ENCODE assay signal across 8 cellular contexts in genomic region chr7:25179325-25179724, GRCh38. TPM values are rescaled to one million over a fixed set of nuclear protein-coding genes. Genes with fewer than 3 reads are reported as not detected.
DNase-seq lines count a peak whose midpoint lies in the region; TF ChIP-seq lines count a peak whose summit lies in the region.

No MANE protein-coding gene starts in this region.

- H3K9me3 Mint-ChIP-seq in activated naive CD4-positive, alpha-beta T cell treated with anti-CD3 and anti-CD28 coated beads for 36 hours: no peaks in the 10 kb centered on the region
- H3K9me3 Mint-ChIP-seq in brain: no peaks in the 10 kb centered on the region
- no peaks in the 10 kb centered on the region for H3K9me3 Mint-ChIP-seq in type B pancreatic cell

- H2BK5ac ChIP-seq in mesendoderm (ENCODE audit: low read length): no peak overlapping the region

- H3K27me3 Mint-ChIP-seq in activated naive CD4-positive, alpha-beta T cell treated with anti-CD3 and anti-CD28 coated beads for 36 hours (ENCODE audit: low read depth): no peaks in the 10 kb centered on the region
- peaks cover 10% of the 10 kb centered on the region for H3K27me3 Mint-ChIP-seq in brain
- no peaks in the 10 kb centered on the region for H3K27me3 Mint-ChIP-seq in type B pancreatic cell

- no peak overlapping the region for H3K18ac ChIP-seq in mesendoderm (ENCODE audit: low read length)

- H2BK15ac ChIP-seq in mesendoderm (replicated peaks; ENCODE audit: low read depth): no peak overlapping the region

- H3K36me3 Mint-ChIP-seq in activated naive CD4-positive, alpha-beta T cell treated with anti-CD3 and anti-CD28 coated beads for 36 hours (ENCODE audit: low read depth): peaks cover 3% of the 10 kb centered on the region
- H3K36me3 Mint-ChIP-seq in brain (peaks cover 6% of the 10 kb centered on the region), type B pancreatic cell (no peaks in the 10 kb centered on the region)

- H3K23ac ChIP-seq in mesendoderm (ENCODE audit: low read length): no peak overlapping the region

- DNase-seq in activated naive CD4-positive, alpha-beta T cell treated with anti-CD3 and anti-CD28 coated beads for 36 hours: no peak
- DNase-seq in activated naive CD4-positive, alpha-beta T cell treated with anti-CD3 and anti-CD28 coated beads, Interleukin-2, amount 50 U/mL, for 16 hours: no peak
- DNase-seq in mesendoderm (no peak), type B pancreatic cell (ENCODE audit: extremely low spot score, unreplicated experiment) (no peak), NCI-H774 (lab: John Stamatoyannopoulos, UW) (no peak), Ammon's horn (ENCODE audit: low spot score) (no peak), T1000 (lab: John Stamatoyannopoulos, UW) (no peak)

- H3K4me2 ChIP-seq in mesendoderm (ENCODE audit: low read length): peak overlapping the region; percentile 69

- H2BK120ac ChIP-seq in mesendoderm (ENCODE audit: low read depth, low read length): no peak overlapping the region

- H2AK5ac ChIP-seq in mesendoderm (ENCODE audit: low read length): no peak overlapping the region

- no peaks in the 10 kb centered on the region for H3K27me3 ChIP-seq in mesendoderm (ENCODE audit: insufficient read depth, low read length, poor library complexity)

- H3K4me1 Mint-ChIP-seq in activated naive CD4-positive, alpha-beta T cell treated with anti-CD3 and anti-CD28 coated beads for 36 hours (ENCODE audit: low read depth): peaks cover 19% of the 10 kb centered on the region
- H3K4me1 Mint-ChIP-seq in brain: peaks cover 21% of the 10 kb centered on the region
- no peaks in the 10 kb centered on the region for H3K4me1 Mint-ChIP-seq in type B pancreatic cell (ENCODE audit: unreplicated experiment)

- no CpG with 5 or more reads among the region's 9 CpGs for WGBS in mesendoderm (ENCODE audit: extremely low coverage, insufficient coverage, low lambda C conversion rate)

- CTCF ChIA-PET in activated naive CD4-positive, alpha-beta T cell treated with anti-CD3 and anti-CD28 coated beads for 36 hours (lab: Charles Lee): interaction anchor here (1.2 to 1.3 kb wide), 4 partner anchors 10 to 94 kb away, joined by 3 read pairs; no protein-coding TSS in a partner anchor

- TF ChIP-seq CTCF in brain (conservative IDR thresholded peaks at IDR 0.05): no peak
- TF ChIP-seq CTCF in type B pancreatic cell (conservative IDR thresholded peaks at IDR 0.05): no peak

- no peak overlapping the region for H4K5ac ChIP-seq in mesendoderm (ENCODE audit: low read length)

- peak overlapping the region; percentile 57 for H3K4me3 ChIP-seq in mesendoderm (ENCODE audit: low read length)

- H3K27ac Mint-ChIP-seq in activated naive CD4-positive, alpha-beta T cell treated with anti-CD3 and anti-CD28 coated beads for 36 hours: peak overlapping the region; percentile 55
- H3K27ac Mint-ChIP-seq in brain (peak overlapping the region in 3 of 5 experiments; percentile 48 to 67 (median 55)), type B pancreatic cell (peak overlapping the region; percentile 69)

- H3K79me1 ChIP-seq in mesendoderm (ENCODE audit: low read length): no peaks in the 10 kb centered on the region

- peaks cover 4% of the 10 kb centered on the region for H3K4me1 ChIP-seq in mesendoderm (ENCODE audit: control insufficient read depth, low read depth, low read length)

- no peak overlapping the region for H3K27ac ChIP-seq in mesendoderm (ENCODE audit: low read depth, low read length)

- no peak overlapping the region for H3K4ac ChIP-seq in mesendoderm (ENCODE audit: low read depth, low read length)

- peak overlapping the region; percentile 87 for H3K56ac ChIP-seq in mesendoderm (ENCODE audit: low read length)

- H3K79me2 ChIP-seq in mesendoderm (ENCODE audit: control insufficient read depth, insufficient read depth, low read length): no peaks in the 10 kb centered on the region

- peak overlapping the region; percentile 80 for H3K9ac ChIP-seq in mesendoderm (ENCODE audit: low read length)

- peak overlapping the region; percentile 83 for H3K4me3 Mint-ChIP-seq in activated naive CD4-positive, alpha-beta T cell treated with anti-CD3 and anti-CD28 coated beads for 36 hours
- peak overlapping the region; percentile 83 to 89 (median 88) for H3K4me3 Mint-ChIP-seq in brain
- H3K4me3 Mint-ChIP-seq in type B pancreatic cell: peak overlapping the region; percentile 87

- H3K36me3 ChIP-seq in mesendoderm (ENCODE audit: control insufficient read depth, insufficient read depth, low read length): no peaks in the 10 kb centered on the region

- H4K8ac ChIP-seq in mesendoderm (ENCODE audit: low read depth, low read length): no peak overlapping the region

- intact Hi-C loops in activated naive CD4-positive, alpha-beta T cell treated with anti-CD3 and anti-CD28 coated beads for 36 hours (cut with micrococcal nuclease): no loop called here

RNA-seq across cellular contexts. Expression of gene NPVF, which starts 49.0 kb away (rescaled TPM):
- not detected for total RNA-seq in activated naive CD4-positive, alpha-beta T cell treated with anti-CD3 and anti-CD28 coated beads for 36 hours
- polyA plus RNA-seq in brain (ENCODE audit: insufficient read depth, low read depth, low replicate concordance): not detected
- not detected for polyA plus RNA-seq in mesendoderm (2013, experiment 1 of 2)
- not detected for polyA plus RNA-seq in mesendoderm (2013, experiment 2 of 2)
- total RNA-seq in type B pancreatic cell (ENCODE audit: low replicate concordance): not detected in 2 replicates

RNA-seq across cellular contexts. Expression of gene CYCS, which starts 54.3 kb away (rescaled TPM):
- 100 to 1,000 TPM; 213 to 224 TPM for total RNA-seq in activated naive CD4-positive, alpha-beta T cell treated with anti-CD3 and anti-CD28 coated beads for 36 hours
- polyA plus RNA-seq in brain (ENCODE audit: insufficient read depth, low read depth, low replicate concordance): 107 TPM
- polyA plus RNA-seq in mesendoderm (2013, experiment 1 of 2): 266 TPM
- 270 TPM for polyA plus RNA-seq in mesendoderm (2013, experiment 2 of 2)
- total RNA-seq in type B pancreatic cell (ENCODE audit: low replicate concordance): 111 and 150 TPM in 2 replicates
